ENCODE assay signal across 17 cellular contexts in genomic region chr2:69943000-69943840, GRCh38. TPM values are rescaled to one million over a fixed set of nuclear protein-coding genes. Genes with fewer than 3 reads are reported as not detected.
DNase-seq lines count a peak whose midpoint lies in the region; ATAC-seq and TF ChIP-seq lines count a peak whose summit lies in the region.
"Had no signal": no experiment of that assay in that cellular context is flagged by ENCODE, and none has a peak within 500 bp of the region (broad histone marks: within the 10 kb centered on the region; RNA-seq: fewer than 3 reads in every experiment).

No MANE protein-coding gene starts in this region.

- H3K4me3 Mint-ChIP-seq in CD14-positive monocyte = peak overlapping the region in 1 of 2 donors; percentile 20
- H3K4me3 Mint-ChIP-seq in CD4-positive, alpha-beta T cell = no peak overlapping the region
- H3K4me3 Mint-ChIP-seq in activated T-helper 17 cell treated with anti-CD3 and anti-CD28 coated beads, Interleukin-2, amount 50 U/mL, for 72 hours = no peak overlapping the region
- H3K4me3 Mint-ChIP-seq: nephron progenitor cell had no signal

- H3K27ac ChIP-seq in CD4-positive, alpha-beta T cell (ENCODE audit: low read depth, low read length) = no peak overlapping the region
- H3K27ac ChIP-seq: prostate gland, thoracic aorta had no signal

- intact Hi-C loops in CD14-positive monocyte (cut with micrococcal nuclease) (no loop called here), left colon (cut with DNase I, micrococcal nuclease) (no loop called here)
- intact Hi-C loops in CD4-positive, alpha-beta T cell (cut with DNase I, micrococcal nuclease) = loop anchor here in 1 of 2 experiments (10.0 kb wide), 1 partner anchor 122 kb away; no protein-coding TSS in a partner anchor

- POLR2A ChIA-PET in CD4-positive, alpha-beta T cell (lab: Charles Lee) = interaction anchor here (3.9 kb wide), 1 partner anchor 29 kb away, joined by 21 read pairs; the partner anchor contains the start of gene MXD1

- peak overlapping the region; percentile 94 to 98 (median 97) for H3K27ac Mint-ChIP-seq in CD14-positive monocyte
- peak overlapping the region; percentile 49 for H3K27ac Mint-ChIP-seq in CD4-positive, alpha-beta T cell
- H3K27ac Mint-ChIP-seq in activated T-helper 17 cell treated with anti-CD3 and anti-CD28 coated beads, Interleukin-2, amount 50 U/mL, for 72 hours = peak overlapping the region; percentile 93
- H3K27ac Mint-ChIP-seq: nephron progenitor cell had no signal

- H3K27me3 ChIP-seq in CD4-positive, alpha-beta T cell (ENCODE audit: control insufficient read depth, insufficient read depth, low read length) = no peaks in the 10 kb centered on the region
- H3K27me3 ChIP-seq: BE2C had no signal

- ATAC-seq in CD4-positive, alpha-beta T cell (ENCODE audit: poor library complexity) = no peak
- peak; percentile 50 for ATAC-seq in activated T-helper 17 cell treated with anti-CD3 and anti-CD28 coated beads, Interleukin-2, amount 50 U/mL, for 72 hours (replicated peaks)
- ATAC-seq in left colon = peak; percentile 17
- ATAC-seq in HG02938 (IDR thresholded peaks at IDR 0.05; ENCODE audit: unreplicated experiment) = no peak

- peaks cover 0 to 2% (median 0%) of the 10 kb centered on the region in 7 donors for H3K9me3 Mint-ChIP-seq in CD14-positive monocyte
- no peaks in the 10 kb centered on the region for H3K9me3 Mint-ChIP-seq in CD4-positive, alpha-beta T cell
- no peaks in the 10 kb centered on the region for H3K9me3 Mint-ChIP-seq in activated T-helper 17 cell treated with anti-CD3 and anti-CD28 coated beads, Interleukin-2, amount 50 U/mL, for 72 hours
- H3K9me3 Mint-ChIP-seq: nephron progenitor cell had no signal

- peaks cover 61 to 63% of the 10 kb centered on the region in 2 donors for H3K36me3 Mint-ChIP-seq in CD14-positive monocyte
- H3K36me3 Mint-ChIP-seq in CD4-positive, alpha-beta T cell (ENCODE audit: low read depth) = peaks cover 51% of the 10 kb centered on the region
- peaks cover 50% of the 10 kb centered on the region for H3K36me3 Mint-ChIP-seq in activated T-helper 17 cell treated with anti-CD3 and anti-CD28 coated beads, Interleukin-2, amount 50 U/mL, for 72 hours (ENCODE audit: low read depth)

- CTCF ChIA-PET in CD4-positive, alpha-beta T cell (lab: Charles Lee) = no interaction called here

- no peak for TF ChIP-seq CTCF in CD14-positive monocyte (IDR thresholded peaks at IDR 0.05)
- TF ChIP-seq CTCF in CD4-positive, alpha-beta T cell (IDR thresholded peaks at IDR 0.05) = no peak

- H3K9me3 ChIP-seq in CD4-positive, alpha-beta T cell (ENCODE audit: control insufficient read depth, low read length) = no peaks in the 10 kb centered on the region
- H3K9me3 ChIP-seq: BE2C, prostate gland, thoracic aorta had no signal

- no peaks in the 10 kb centered on the region for H3K27me3 Mint-ChIP-seq in CD14-positive monocyte (ENCODE audit: low read depth in 3 of 3)
- no peaks in the 10 kb centered on the region for H3K27me3 Mint-ChIP-seq in CD4-positive, alpha-beta T cell
- H3K27me3 Mint-ChIP-seq in activated T-helper 17 cell treated with anti-CD3 and anti-CD28 coated beads, Interleukin-2, amount 50 U/mL, for 72 hours = no peaks in the 10 kb centered on the region

- no peak for DNase-seq in CD14-positive monocyte (ENCODE audit: low spot score)
- DNase-seq in CD4-positive, alpha-beta T cell = no peak
- no peak for DNase-seq in left colon
- no peak for DNase-seq in NCI-H128 (lab: John Stamatoyannopoulos, UW; ENCODE audit: unreplicated experiment)
- DNase-seq in iPS-NIHi7 (ENCODE audit: extremely low spot score) = no peak
- no peak for DNase-seq in NCI-H446 treated with DMSO at 0.1 percent for 48 hours (lab: John Stamatoyannopoulos, UW)
- DNase-seq: BE2C, caudate nucleus, Karpas-422, mesenchymal stem cell, NCI-H1417 treated with DMSO at 0.1 percent for 48 hours, NCI-H226, nephron progenitor cell had no signal

- H3K4me1 Mint-ChIP-seq in CD14-positive monocyte = peaks cover 60% of the 10 kb centered on the region
- peaks cover 37% of the 10 kb centered on the region for H3K4me1 Mint-ChIP-seq in CD4-positive, alpha-beta T cell (ENCODE audit: low read depth)
- peaks cover 35% of the 10 kb centered on the region for H3K4me1 Mint-ChIP-seq in activated T-helper 17 cell treated with anti-CD3 and anti-CD28 coated beads, Interleukin-2, amount 50 U/mL, for 72 hours

RNA-seq across cellular contexts. Expression of gene ASPRV1, which starts 18.2 kb away (rescaled TPM):
- polyA plus RNA-seq in CD14-positive monocyte = under 1 TPM; 0.25 to 0.27 TPM
- total RNA-seq in CD4-positive, alpha-beta T cell = under 1 TPM; 0.81 to 0.96 TPM
- total RNA-seq in activated T-helper 17 cell treated with anti-CD3 and anti-CD28 coated beads, Interleukin-2, amount 50 U/mL, for 72 hours = 1 to 10 TPM in 1 of 2 donors, under 1 TPM in 1; 0.73 to 3.4 TPM
- 1 to 10 TPM in 1 of 2 donors, under 1 TPM in 1; 0.43 to 1.2 TPM for total RNA-seq in left colon

RNA-seq across cellular contexts. Expression of gene MXD1, which starts 28.3 kb away (rescaled TPM):
- polyA plus RNA-seq in CD14-positive monocyte = 100 to 1,000 TPM in 1 of 2 donors, 10 to 100 TPM in 1; 83.1 to 112 TPM
- total RNA-seq in CD4-positive, alpha-beta T cell = 10 to 100 TPM; 43.5 to 45.3 TPM
- total RNA-seq in activated T-helper 17 cell treated with anti-CD3 and anti-CD28 coated beads, Interleukin-2, amount 50 U/mL, for 72 hours = 10 to 100 TPM; 14.8 to 40.6 TPM
- total RNA-seq in left colon = 100 to 1,000 TPM; 136 to 244 TPM

RNA-seq across cellular contexts. Expression of gene SNRNP27, which starts 49.5 kb away (rescaled TPM):
- 10 to 100 TPM; 47.4 to 54.8 TPM for polyA plus RNA-seq in CD14-positive monocyte
- total RNA-seq in CD4-positive, alpha-beta T cell = 10 to 100 TPM; 50.9 to 54.8 TPM
- 10 to 100 TPM; 54.9 to 60.1 TPM for total RNA-seq in activated T-helper 17 cell treated with anti-CD3 and anti-CD28 coated beads, Interleukin-2, amount 50 U/mL, for 72 hours
- total RNA-seq in left colon = 10 to 100 TPM; 30.7 to 32.7 TPM

Comparison
In these comparisons a context has a peak if more than half of its experiments do, and no peak if none do; other contexts are left out.
1. ATAC-seq: peak in activated T-helper 17 cell treated with anti-CD3 and anti-CD28 coated beads, Interleukin-2, amount 50 U/mL, for 72 hours (single experiment) and left colon (single experiment); none in CD4-positive, alpha-beta T cell (single experiment) and HG02938 (single experiment).
2. Peak in every context shown above with its lines, with median percentiles within 50 percentile points of each other: H3K27ac Mint-ChIP-seq.